ENCODE assay signal across 9 cellular contexts in genomic region chr2:42569883-42570282, GRCh38. TPM values are rescaled to one million over a fixed set of nuclear protein-coding genes. Genes with fewer than 3 reads are reported as not detected.
DNase-seq lines count a peak whose midpoint lies in the region; ATAC-seq and TF ChIP-seq lines count a peak whose summit lies in the region.
"Had no signal": no experiment of that assay in that cellular context is flagged by ENCODE, and none has a peak within 500 bp of the region (broad histone marks: within the 10 kb centered on the region; RNA-seq: fewer than 3 reads in every experiment).

No MANE protein-coding gene starts in this region.

- TF ChIP-seq CTCF in PC-3 (conservative IDR thresholded peaks at IDR 0.05; ENCODE audit: low read depth, low read length), result no peak

- no peaks in the 10 kb centered on the region for H3F3A ChIP-seq in PC-3 (ENCODE audit: low read length, unreplicated experiment)

- peak overlapping the region; percentile 73 for H2AFZ ChIP-seq in PC-3 (ENCODE audit: low read length)

- no TSS peak for BruUV-seq in PC-3 (replicated peaks; lab: Mats Ljungman, UMichigan)

- DNase-seq in PC-3 (peak; percentile 54), epithelial cell of prostate (ENCODE audit: low read depth, low spot score) (no peak), pons (ENCODE audit: low spot score) (peak; percentile 12), NCI-H1436 treated with DMSO at 0.1 percent for 48 hours (lab: John Stamatoyannopoulos, UW) (no peak), OCI-M1 (lab: John Stamatoyannopoulos, UW) (no peak)

- ATAC-seq in PC-3 (peak; percentile 52), GM21526 (IDR thresholded peaks at IDR 0.05; ENCODE audit: low FRiP score, unreplicated experiment) (no peak), GM21360 (IDR thresholded peaks at IDR 0.05; ENCODE audit: unreplicated experiment) (no peak)

- H3K27me3 ChIP-seq in PC-3 (ENCODE audit: low read length), result no peaks in the 10 kb centered on the region

- H3K4me2 ChIP-seq in PC-3 (ENCODE audit: low read length), result peak overlapping the region; percentile 87

- CTCF ChIA-PET in PC-3 (lab: Charles Lee), result no interaction called here

- no peaks in the 10 kb centered on the region for H3K36me3 ChIP-seq in PC-3 (ENCODE audit: low read depth, low read length)

- H4K20me1 ChIP-seq in PC-3 (ENCODE audit: low read length), result no peaks in the 10 kb centered on the region

- POLR2A ChIA-PET in PC-3 (lab: Charles Lee; ENCODE audit: unreplicated experiment), result no interaction called here

- intact Hi-C loops in PC-3 (cut with micrococcal nuclease), result loop anchor here (5.0 to 10.0 kb wide), 2 partner anchors 58 to 205 kb away; partner anchors contain the start of gene COX7A2L

- H3K79me2 ChIP-seq in PC-3 (ENCODE audit: low read length), result peaks cover 16% of the 10 kb centered on the region

- H3K9me3 ChIP-seq in PC-3 (ENCODE audit: low read length), result no peaks in the 10 kb centered on the region

- H3K9ac ChIP-seq in PC-3 (ENCODE audit: low read length), result peak overlapping the region; percentile 74

- H3K9me2 ChIP-seq in PC-3 (replicated peaks; ENCODE audit: low read length), result no peaks in the 10 kb centered on the region

- H3K4me1 ChIP-seq in PC-3 (ENCODE audit: insufficient read depth, low read length), result peaks cover 28% of the 10 kb centered on the region

- no peak overlapping the region for H3K27ac ChIP-seq in PC-3 (ENCODE audit: low read length)
- H3K27ac ChIP-seq in epithelial cell of prostate, result peak overlapping the region; percentile 64
- H3K27ac ChIP-seq: HL-60 had no signal

- H3K4me3 ChIP-seq in GM08714 (ENCODE audit: low read length) (peak overlapping the region; percentile 87), PC-3 (ENCODE audit: low read length) (peak overlapping the region; percentile 83)

RNA-seq across cellular contexts. Expression of gene MTA3, which starts 1.5 kb away (rescaled TPM):
- 27.3 and 27.6 TPM in 2 replicates for total RNA-seq in PC-3 (2014; rRNA removed)

Comparison
In these comparisons a context has a peak if more than half of its experiments do, and no peak if none do; other contexts are left out.
1. DNase-seq: peak in PC-3 (single experiment) and pons (single experiment); none in epithelial cell of prostate (single experiment), NCI-H1436 treated with DMSO at 0.1 percent for 48 hours (single experiment) and OCI-M1 (single experiment).